ENCODE assay signal across 9 cellular contexts in the genomic region with DNA sequence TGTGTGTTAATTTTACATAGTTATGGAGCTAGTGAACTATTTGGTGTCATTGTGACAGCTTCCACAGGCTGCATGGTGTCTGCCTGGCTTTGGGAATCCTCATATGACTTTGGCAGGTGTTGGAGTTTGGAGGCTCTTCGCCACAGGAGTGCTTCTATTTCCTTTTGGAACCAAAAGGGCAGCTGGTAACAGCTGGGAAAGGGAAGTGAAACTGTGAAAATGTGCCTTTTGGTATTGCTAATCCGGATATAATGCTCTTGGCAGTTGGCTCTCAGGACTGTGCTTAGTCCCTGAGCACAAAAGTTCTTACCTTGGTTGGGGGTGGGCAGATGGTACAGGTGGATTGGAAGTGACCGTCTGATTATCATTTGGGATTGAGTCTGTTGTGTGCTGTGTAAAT. TPM values are rescaled to one million over a fixed set of nuclear protein-coding genes. Genes with fewer than 3 reads are reported as not detected.
DNase-seq lines count a peak whose midpoint lies in the region; ATAC-seq and TF ChIP-seq lines count a peak whose summit lies in the region.
"Had no signal": no experiment of that assay in that cellular context is flagged by ENCODE, and none has a peak within 500 bp of the region (broad histone marks: within the 10 kb centered on the region; RNA-seq: fewer than 3 reads in every experiment).

No MANE protein-coding gene starts in this region.

- H3K36me3 ChIP-seq in GM06990 (ENCODE audit: control insufficient read depth, insufficient read depth, low read length), result peaks cover 3% of the 10 kb centered on the region
- H3K36me3 ChIP-seq in H7 (replicated peaks; ENCODE audit: control insufficient read depth, insufficient read depth, low read length), result peaks cover 8% of the 10 kb centered on the region
- peaks cover 0 to 78% (median 14%) of the 10 kb centered on the region in 6 donors for H3K36me3 ChIP-seq in spleen

- no peaks in the 10 kb centered on the region for H3K9me3 ChIP-seq in spleen

- no peak overlapping the region for H3K4me3 Mint-ChIP-seq in activated naive CD8-positive, alpha-beta T cell treated with anti-CD3 and anti-CD28 coated beads for 36 hours
- H3K4me3 Mint-ChIP-seq: mesothelial cell of epicardium had no signal

- ATAC-seq in GM21423 (IDR thresholded peaks at IDR 0.05; ENCODE audit: unreplicated experiment), result peak; percentile 72
- ATAC-seq in HG03442 (IDR thresholded peaks at IDR 0.05; ENCODE audit: unreplicated experiment), result peak; percentile 54

- H3K4me3 ChIP-seq in GM06990 (replicated peaks; ENCODE audit: low read depth, low read length), result no peak overlapping the region
- H3K4me3 ChIP-seq in H7 (ENCODE audit: insufficient read depth, low read depth, low read length), result no peak overlapping the region
- H3K4me3 ChIP-seq in spleen, result no peak overlapping the region

- H3K9me3 Mint-ChIP-seq in activated naive CD8-positive, alpha-beta T cell treated with anti-CD3 and anti-CD28 coated beads for 36 hours, result no peaks in the 10 kb centered on the region

- no peaks in the 10 kb centered on the region for H3K27me3 Mint-ChIP-seq in activated naive CD8-positive, alpha-beta T cell treated with anti-CD3 and anti-CD28 coated beads for 36 hours

- H3K27me3 ChIP-seq in GM06990 (replicated peaks; ENCODE audit: control insufficient read depth, insufficient read depth, low read length) (no peaks in the 10 kb centered on the region), H7 (ENCODE audit: control insufficient read depth, insufficient read depth, low read length) (no peaks in the 10 kb centered on the region), spleen (replicated peaks in 1 of 7) (no peaks in the 10 kb centered on the region)

- H3K27ac Mint-ChIP-seq in activated naive CD8-positive, alpha-beta T cell treated with anti-CD3 and anti-CD28 coated beads for 36 hours, result peak overlapping the region; percentile 65
- H3K27ac Mint-ChIP-seq: mesothelial cell of epicardium had no signal

- WGBS in spleen, 5 donors, result 15 to 50% (median 23%) methylated on average over 3 of the region's 3 CpGs

- TF ChIP-seq CTCF in GM06990 (IDR thresholded peaks at IDR 0.05; ENCODE audit: insufficient read depth, low read length, poor library complexity, severe bottlenecking) (no peak), spleen (IDR thresholded peaks at IDR 0.05 in 8 of 11, conservative IDR thresholded peaks at IDR 0.05 in 3 of 11) (no peak)

- peaks cover 15% of the 10 kb centered on the region for H3K36me3 Mint-ChIP-seq in activated naive CD8-positive, alpha-beta T cell treated with anti-CD3 and anti-CD28 coated beads for 36 hours

- intact Hi-C loops in spleen (cut with DNase I; ENCODE audit: low total_unique reads), result loop anchor here (10.0 kb wide), 2 partner anchors 98 to 282 kb away; partner anchors contain the start of gene TCEANC

- TF ChIP-seq POLR2A in spleen (IDR thresholded peaks at IDR 0.05), result no peak

- H3K4me1 Mint-ChIP-seq in activated naive CD8-positive, alpha-beta T cell treated with anti-CD3 and anti-CD28 coated beads for 36 hours, result peaks cover 26% of the 10 kb centered on the region
- H3K4me1 Mint-ChIP-seq: mesothelial cell of epicardium had no signal

- peak; percentile 56 for DNase-seq in GM06990 (ENCODE audit: extremely low read depth, insufficient read length)
- no peak for DNase-seq in activated naive CD8-positive, alpha-beta T cell treated with anti-CD3 and anti-CD28 coated beads for 36 hours
- no peak for DNase-seq in H7
- no peak for DNase-seq in stimulated activated CD4-positive, alpha-beta T cell treated with anti-CD3 and anti-CD28 coated beads, Interleukin-12 subunit alpha, Interleukin-12 subunit beta, amount 100 ng/mL, for 4 hours
- no peak for DNase-seq in DMS114 treated with DMSO at 0.1 percent for 48 hours (lab: John Stamatoyannopoulos, UW; ENCODE audit: unreplicated experiment)
- DNase-seq in spleen, result no peak

- peak overlapping the region in 4 of 8 donors; percentile 21 to 48 (median 35) for H3K27ac ChIP-seq in spleen

- H3K4me1 ChIP-seq in spleen, result peaks cover 5 to 63% (median 21%) of the 10 kb centered on the region in 6 donors

RNA-seq across cellular contexts. Expression of gene OFD1, which starts 18.1 kb away (rescaled TPM):
- 10 to 100 TPM; 27.4 to 29.0 TPM for total RNA-seq in activated naive CD8-positive, alpha-beta T cell treated with anti-CD3 and anti-CD28 coated beads for 36 hours
- 13.9 and 22.9 TPM in 2 replicates for total RNA-seq in H7 (2014; rRNA removed; shearing (Covaris generic))
- 10 to 100 TPM; 33.6 to 54.8 (median 47.7) TPM for total RNA-seq in spleen
- polyA plus RNA-seq in spleen, result 100 to 1,000 TPM in 1 of 3 donors, 10 to 100 TPM in 2; 52.1 to 138 (median 54.0) TPM

RNA-seq across cellular contexts. Expression of gene TRAPPC2, which starts 18.2 kb away (rescaled TPM):
- total RNA-seq in activated naive CD8-positive, alpha-beta T cell treated with anti-CD3 and anti-CD28 coated beads for 36 hours, result 10 to 100 TPM; 15.8 to 16.6 TPM
- 22.2 and 23.0 TPM in 2 replicates for total RNA-seq in H7 (2014; rRNA removed; shearing (Covaris generic))
- total RNA-seq in spleen, result 10 to 100 TPM; 21.2 to 29.5 (median 23.8) TPM
- 10 to 100 TPM; 10.8 to 12.0 (median 11.2) TPM for polyA plus RNA-seq in spleen
